ENCODE assay signal across 8 cellular contexts in the genomic region with DNA sequence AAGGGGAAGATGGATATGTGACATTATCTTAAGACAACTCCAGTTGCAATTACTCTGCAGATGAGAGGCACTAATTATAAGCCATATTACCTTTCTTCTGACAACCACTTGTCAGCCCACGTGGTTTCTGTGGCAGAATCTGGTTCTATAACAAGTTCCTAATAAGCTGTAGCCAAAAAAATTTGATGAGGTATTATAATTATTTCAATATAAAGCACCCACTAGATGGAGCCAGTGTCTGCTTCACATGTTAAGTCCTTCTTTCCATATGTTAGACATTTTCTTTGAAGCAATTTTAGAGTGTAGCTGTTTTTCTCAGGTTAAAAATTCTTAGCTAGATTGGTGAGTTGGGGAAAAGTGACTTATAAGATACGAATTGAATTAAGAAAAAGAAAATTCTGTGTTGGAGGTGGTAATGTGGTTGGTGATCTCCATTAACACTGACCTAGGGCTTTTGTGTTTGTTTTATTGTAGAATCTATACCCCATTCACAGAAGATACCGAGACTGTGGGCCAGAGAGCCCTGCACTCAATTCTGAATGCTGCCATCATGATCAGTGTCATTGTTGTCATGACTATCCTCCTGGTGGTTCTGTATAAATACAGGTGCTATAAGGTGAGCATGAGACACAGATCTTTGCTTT.
A peak's percentile ranks its signal among the peaks of the same experiment; 100 is the strongest.
DNase-seq lines count a peak whose midpoint lies in the region; ATAC-seq lines count a peak whose summit lies in the region.

No MANE protein-coding gene starts in this region.

- ATAC-seq in HG03442 (IDR thresholded peaks at IDR 0.05; ENCODE audit: unreplicated experiment): no peak

- no peak overlapping the region for H3K4me3 Mint-ChIP-seq in T-helper 2 cell treated with Interferon-gamma antibody and Interleukin-4, amounts not matched to agents 5 μg/mL and 100 μg/mL, for 36 hours

- in situ Hi-C loops in T47D (cut with HindIII; ENCODE audit: low pct_unique_long_range_greater_than_20kb, low sequenced_read_pairs): no loop called here

- peaks cover 45% of the 10 kb centered on the region for H3K36me3 Mint-ChIP-seq in T-helper 2 cell treated with Interferon-gamma antibody and Interleukin-4, amounts not matched to agents 5 μg/mL and 100 μg/mL, for 36 hours (ENCODE audit: low read depth)

- DNase-seq in stimulated activated CD4-positive, alpha-beta T cell treated with anti-CD3 and anti-CD28 coated beads, Interleukin-15, amount 100 ng/mL, for 24 hours: peak; percentile 5
- no peak for DNase-seq in stimulated activated CD4-positive, alpha-beta T cell treated with anti-CD3 and anti-CD28 coated beads, Interleukin-2, amount 100 ng/mL, for 48 hours
- peak; percentile 9 for DNase-seq in NCI-H2107 (lab: John Stamatoyannopoulos, UW)
- DNase-seq in T47D (ENCODE audit: low read depth in 1 of 2, low spot score in 1 of 2): peak; percentile 28 to 64
- peak; percentile 27 for DNase-seq in midbrain (lab: John Stamatoyannopoulos, UW)
- no peak for DNase-seq in T-helper 2 cell treated with Interferon-gamma antibody and Interleukin-4, amounts not matched to agents 5 μg/mL and 100 μg/mL, for 36 hours (ENCODE audit: low spot score)
- no peak for DNase-seq in NCI-H1930 (lab: John Stamatoyannopoulos, UW)

- H3K27me3 Mint-ChIP-seq in T-helper 2 cell treated with Interferon-gamma antibody and Interleukin-4, amounts not matched to agents 5 μg/mL and 100 μg/mL, for 36 hours (ENCODE audit: low read depth): no peaks in the 10 kb centered on the region

- no peaks in the 10 kb centered on the region for H3K9me3 Mint-ChIP-seq in T-helper 2 cell treated with Interferon-gamma antibody and Interleukin-4, amounts not matched to agents 5 μg/mL and 100 μg/mL, for 36 hours

- peaks cover 3% of the 10 kb centered on the region for H3K4me1 Mint-ChIP-seq in T-helper 2 cell treated with Interferon-gamma antibody and Interleukin-4, amounts not matched to agents 5 μg/mL and 100 μg/mL, for 36 hours (ENCODE audit: low read depth)

- H3K27ac Mint-ChIP-seq in T-helper 2 cell treated with Interferon-gamma antibody and Interleukin-4, amounts not matched to agents 5 μg/mL and 100 μg/mL, for 36 hours: no peak overlapping the region

Comparison
In these comparisons a context has a peak if more than half of its experiments do, and no peak if none do; other contexts are left out.
1. DNase-seq: peak in stimulated activated CD4-positive, alpha-beta T cell treated with anti-CD3 and anti-CD28 coated beads, Interleukin-15, amount 100 ng/mL, for 24 hours (single experiment), NCI-H2107 (single experiment), T47D (2 of 2) and midbrain (single experiment); none in stimulated activated CD4-positive, alpha-beta T cell treated with anti-CD3 and anti-CD28 coated beads, Interleukin-2, amount 100 ng/mL, for 48 hours (0 of 2), T-helper 2 cell treated with Interferon-gamma antibody and Interleukin-4, amounts not matched to agents 5 μg/mL and 100 μg/mL, for 36 hours (single experiment) and NCI-H1930 (0 of 2).